In the genomic region with DNA sequence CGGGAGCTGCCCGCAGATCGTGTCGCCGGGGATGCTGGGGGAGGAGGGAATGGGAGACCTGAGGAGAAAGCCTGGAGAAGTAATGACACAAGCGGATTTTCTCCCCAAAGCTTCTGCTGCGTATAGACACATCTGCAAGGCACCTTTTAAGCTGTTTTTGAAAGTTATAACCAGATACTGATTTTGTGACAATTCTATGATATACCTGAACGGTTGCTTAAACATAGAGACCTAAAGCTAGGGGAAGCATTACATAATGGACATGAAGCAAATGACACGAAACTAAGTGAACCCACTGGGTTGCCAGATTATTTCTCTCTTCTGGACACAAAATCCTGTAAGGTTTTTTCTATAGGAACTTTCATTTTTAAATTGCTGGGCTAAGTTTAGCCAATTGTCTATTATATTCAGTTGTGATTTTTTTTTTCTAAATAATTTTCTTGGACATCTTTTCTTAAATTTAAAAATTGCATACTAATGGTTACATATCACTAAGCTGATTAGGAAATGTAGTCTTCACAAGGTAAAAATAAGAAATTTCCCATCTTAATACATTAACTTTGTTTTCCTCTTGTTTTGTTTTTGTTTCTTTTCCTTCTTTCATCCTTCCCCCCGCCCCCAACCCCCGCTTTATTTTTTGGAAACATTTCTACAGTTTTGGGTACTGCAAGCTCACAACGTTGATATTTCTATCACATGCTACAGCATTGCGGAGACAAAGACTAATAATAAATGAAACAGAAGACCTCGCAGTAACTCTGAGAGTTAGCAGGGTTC, we compare ENCODE assay signal across 8 cellular contexts. TPM values are rescaled to one million over a fixed set of nuclear protein-coding genes. Genes with fewer than 3 reads are reported as not detected.
DNase-seq lines count a peak whose midpoint lies in the region; ATAC-seq and TF ChIP-seq lines count a peak whose summit lies in the region.

No MANE protein-coding gene starts in this region.

- CTCF ChIA-PET in CD8-positive, alpha-beta T cell (lab: Charles Lee), result no interaction called here

- H3K9me3 Mint-ChIP-seq in CD8-positive, alpha-beta T cell, result no peaks in the 10 kb centered on the region
- H3K9me3 Mint-ChIP-seq in nephron progenitor cell, result no peaks in the 10 kb centered on the region

- H3K27ac ChIP-seq in CD8-positive, alpha-beta T cell (ENCODE audit: low read depth, low read length), result no peak overlapping the region
- H3K27ac ChIP-seq in dorsolateral prefrontal cortex, result peak overlapping the region in 54 of 59 donors; percentile 41 to 97 (median 87)

- H3K27me3 ChIP-seq in CD8-positive, alpha-beta T cell (ENCODE audit: insufficient read depth, low read length), result peaks cover 10% of the 10 kb centered on the region
- H3K27me3 ChIP-seq in MG63 (no peaks in the 10 kb centered on the region), dorsolateral prefrontal cortex (no peaks in the 10 kb centered on the region)

- H3K27me3 Mint-ChIP-seq in CD8-positive, alpha-beta T cell (ENCODE audit: low read depth), result peaks cover 52% of the 10 kb centered on the region
- H3K27me3 Mint-ChIP-seq in nephron progenitor cell (ENCODE audit: low read depth, poor library complexity), result peaks cover 32% of the 10 kb centered on the region

- peak overlapping the region; percentile 50 for H3K4me3 ChIP-seq in CD8-positive, alpha-beta T cell (ENCODE audit: low read depth, low read length)
- peak overlapping the region; percentile 72 for H3K4me3 ChIP-seq in MG63
- H3K4me3 ChIP-seq in dorsolateral prefrontal cortex, result peak overlapping the region; percentile 64 to 96 (median 88)

- H3K36me3 ChIP-seq in CD8-positive, alpha-beta T cell (ENCODE audit: insufficient read depth, low read length), result no peaks in the 10 kb centered on the region
- H3K36me3 ChIP-seq in MG63, result no peaks in the 10 kb centered on the region

- POLR2A ChIA-PET in CD8-positive, alpha-beta T cell (lab: Charles Lee), result no interaction called here

- no peak for ATAC-seq in CD8-positive, alpha-beta T cell
- ATAC-seq in GM21619 (IDR thresholded peaks at IDR 0.05; ENCODE audit: unreplicated experiment), result no peak

- H3K4me1 Mint-ChIP-seq in CD8-positive, alpha-beta T cell (ENCODE audit: low read depth), result peaks cover 13% of the 10 kb centered on the region
- peaks cover 38% of the 10 kb centered on the region for H3K4me1 Mint-ChIP-seq in nephron progenitor cell

- H3K4me3 Mint-ChIP-seq in CD8-positive, alpha-beta T cell, result peak overlapping the region; percentile 71
- H3K4me3 Mint-ChIP-seq in nephron progenitor cell, result peak overlapping the region; percentile 91

- no peak overlapping the region for H3K27ac Mint-ChIP-seq in CD8-positive, alpha-beta T cell
- H3K27ac Mint-ChIP-seq in nephron progenitor cell, result peak overlapping the region; percentile 61

- TF ChIP-seq CTCF in CD8-positive, alpha-beta T cell (IDR thresholded peaks at IDR 0.05), result no peak
- TF ChIP-seq CTCF in dorsolateral prefrontal cortex (IDR thresholded peaks at IDR 0.05 in 54 of 56, conservative IDR thresholded peaks at IDR 0.05 in 2 of 56; ENCODE audit: low read depth in 1 of 56, partially characterized antibody in 56 of 56) (no peak), nephron progenitor cell (IDR thresholded peaks at IDR 0.05) (no peak)

- no peaks in the 10 kb centered on the region for H3K9me3 ChIP-seq in CD8-positive, alpha-beta T cell (ENCODE audit: low read length)
- H3K9me3 ChIP-seq in MG63, result no peaks in the 10 kb centered on the region

- H3K4me1 ChIP-seq in CD8-positive, alpha-beta T cell (ENCODE audit: insufficient read depth, low read length), result peaks cover 13% of the 10 kb centered on the region

- intact Hi-C loops in CD8-positive, alpha-beta T cell (cut with DNase I, micrococcal nuclease), result loop anchor here in 1 of 2 experiments (10.0 kb wide), 1 partner anchor 219 kb away; no protein-coding TSS in a partner anchor
- intact Hi-C loops in dorsolateral prefrontal cortex (cut with DNase I), result loop anchor here (2.0 to 10.0 kb wide), 5 partner anchors 79 to 279 kb away; a partner anchor contains a TSS

- no peaks in the 10 kb centered on the region for H3K36me3 Mint-ChIP-seq in CD8-positive, alpha-beta T cell
- no peaks in the 10 kb centered on the region for H3K36me3 Mint-ChIP-seq in nephron progenitor cell (ENCODE audit: low read depth)

- no peak for DNase-seq in CD8-positive, alpha-beta T cell
- DNase-seq in MG63, result no peak
- DNase-seq in dorsolateral prefrontal cortex, result no peak
- no peak for DNase-seq in nephron progenitor cell
- no peak for DNase-seq in 8988T
- no peak for DNase-seq in putamen (ENCODE audit: low spot score)
- no peak for DNase-seq in globus pallidus (ENCODE audit: low spot score)

RNA-seq across cellular contexts. Expression of a gene that starts 1.3 kb away (rescaled TPM):
- total RNA-seq in CD8-positive, alpha-beta T cell, result under 1 TPM in 1 of 2 experiments, not detected in 1; 0.11 TPM
- total RNA-seq in MG63 (2014; rRNA removed; shearing (Covaris generic); ENCODE audit: low replicate concordance), result 2.1 and 3.3 TPM in 2 replicates
- 10 to 100 TPM; 15.7 to 49.5 (median 36.0) TPM for total RNA-seq in dorsolateral prefrontal cortex
